In genomic region chr19:17616961-17617806, GRCh38 we compare ENCODE assay signal across 10 cellular contexts.
A peak's percentile ranks its signal among the peaks of the same experiment; 100 is the strongest.
DNase-seq lines count a peak whose midpoint lies in the region; ATAC-seq and TF ChIP-seq lines count a peak whose summit lies in the region.
"Had no signal": no experiment of that assay in that cellular context is flagged by ENCODE, and none has a peak within 500 bp of the region (broad histone marks: within the 10 kb centered on the region; RNA-seq: fewer than 3 reads in every experiment).

No MANE protein-coding gene starts in this region.

- no peak overlapping the region for H2AFZ ChIP-seq in parathyroid adenoma

- WGBS in heart left ventricle, 4 donors: 65 to 75% (median 68%) methylated on average over 26 to 28 of the region's 28 CpGs

- no peaks in the 10 kb centered on the region for H3K36me3 Mint-ChIP-seq in dendritic cell treated with granulocyte-macrophage colony-stimulating factor and Interleukin-4, amounts not matched to agents 40 ng/mL and 50 ng/mL, for 4 days (ENCODE audit: low read depth)
- H3K36me3 Mint-ChIP-seq: natural killer cell had no signal

- H3K27ac Mint-ChIP-seq in dendritic cell treated with granulocyte-macrophage colony-stimulating factor and Interleukin-4, amounts not matched to agents 40 ng/mL and 50 ng/mL, for 4 days: peak overlapping the region; percentile 62
- H3K27ac Mint-ChIP-seq: effector memory CD8-positive, alpha-beta T cell; natural killer cell had no signal

- H3K27ac ChIP-seq in parathyroid adenoma (no peak overlapping the region), heart left ventricle (no peak overlapping the region)

- H3K4me1 Mint-ChIP-seq in dendritic cell treated with granulocyte-macrophage colony-stimulating factor and Interleukin-4, amounts not matched to agents 40 ng/mL and 50 ng/mL, for 4 days (ENCODE audit: low read depth): peaks cover 21% of the 10 kb centered on the region

- H3K4me2 ChIP-seq in parathyroid adenoma (ENCODE audit: low read length): peak overlapping the region; percentile 70

- H3K4me3 ChIP-seq in parathyroid adenoma (ENCODE audit: low read depth, low read length): peak overlapping the region; percentile 48
- peak overlapping the region in 3 of 12 donors; percentile 5 to 36 (median 23) for H3K4me3 ChIP-seq in heart left ventricle

- no peak for TF ChIP-seq POLR2A in heart left ventricle (IDR thresholded peaks at IDR 0.05)

- intact Hi-C loops in dendritic cell treated with granulocyte-macrophage colony-stimulating factor and Interleukin-4, amounts not matched to agents 40 ng/mL and 50 ng/mL, for 4 days (cut with micrococcal nuclease): no loop called here
- intact Hi-C loops in heart left ventricle (cut with DNase I): loop anchor here in 1 of 10 donors (10.0 kb wide), 1 partner anchor 158 kb away; no protein-coding TSS in a partner anchor

- TF ChIP-seq CTCF in parathyroid adenoma (IDR thresholded peaks at IDR 0.05) (no peak), heart left ventricle (IDR thresholded peaks at IDR 0.05) (no peak)

- H3K27me3 Mint-ChIP-seq in dendritic cell treated with granulocyte-macrophage colony-stimulating factor and Interleukin-4, amounts not matched to agents 40 ng/mL and 50 ng/mL, for 4 days: peaks cover 53% of the 10 kb centered on the region

- H3K27me3 ChIP-seq in parathyroid adenoma (ENCODE audit: control insufficient read depth, insufficient read depth, low read length) (no peaks in the 10 kb centered on the region), heart left ventricle (peaks cover 0 to 37% (median 9%) of the 10 kb centered on the region in 9 donors)

- no peaks in the 10 kb centered on the region for H3K79me2 ChIP-seq in parathyroid adenoma

- H3K4me1 ChIP-seq in ES-I3 (ENCODE audit: insufficient read depth, low read length) (no peaks in the 10 kb centered on the region), parathyroid adenoma (no peaks in the 10 kb centered on the region), heart left ventricle (peaks cover 0 to 10% (median 0%) of the 10 kb centered on the region in 12 donors)

- H3K36me3 ChIP-seq in ES-I3 (ENCODE audit: insufficient read depth, low read length) (no peaks in the 10 kb centered on the region), parathyroid adenoma (ENCODE audit: control insufficient read depth, insufficient read depth, low read length) (no peaks in the 10 kb centered on the region), heart left ventricle (no peaks in the 10 kb centered on the region)

- no peak for ATAC-seq in GM19023 (IDR thresholded peaks at IDR 0.05; ENCODE audit: unreplicated experiment)
- no peak for ATAC-seq in heart left ventricle
- ATAC-seq: effector memory CD8-positive, alpha-beta T cell; natural killer cell had no signal

- H3K9me3 ChIP-seq in ES-I3 (ENCODE audit: control insufficient read depth, insufficient read depth, low read length) (peaks cover 4% of the 10 kb centered on the region; the same call in 1 of the 2 replicates), parathyroid adenoma (ENCODE audit: control insufficient read depth, low read length) (no peaks in the 10 kb centered on the region), heart left ventricle (peaks cover 0 to 13% (median 4%) of the 10 kb centered on the region in 12 donors)

- H3K9ac ChIP-seq in ES-I3 (ENCODE audit: low read depth, low read length) (peak overlapping the region; percentile 56; the same call in 1 of the 2 replicates), parathyroid adenoma (no peak overlapping the region)

- DNase-seq in M059J (ENCODE audit: low read depth) (peak; percentile 50), GM19238 (ENCODE audit: insufficient read length, low spot score) (no peak), heart left ventricle (no peak)
- DNase-seq: effector memory CD8-positive, alpha-beta T cell; natural killer cell; NCI-H69 had no signal

- H3K9me3 Mint-ChIP-seq in dendritic cell treated with granulocyte-macrophage colony-stimulating factor and Interleukin-4, amounts not matched to agents 40 ng/mL and 50 ng/mL, for 4 days: no peaks in the 10 kb centered on the region
- H3K9me3 Mint-ChIP-seq: natural killer cell had no signal

- H3K4me3 Mint-ChIP-seq in dendritic cell treated with granulocyte-macrophage colony-stimulating factor and Interleukin-4, amounts not matched to agents 40 ng/mL and 50 ng/mL, for 4 days: peak overlapping the region; percentile 59
- H3K4me3 Mint-ChIP-seq: natural killer cell had no signal
